10 cellular contexts compared by ENCODE assay signal in genomic region chr14:76772300-76773187, GRCh38. TPM values are rescaled to one million over a fixed set of nuclear protein-coding genes. Genes with fewer than 3 reads are reported as not detected.
DNase-seq lines count a peak whose midpoint lies in the region; ATAC-seq and TF ChIP-seq lines count a peak whose summit lies in the region.
"Had no signal": no experiment of that assay in that cellular context is flagged by ENCODE, and none has a peak within 500 bp of the region (broad histone marks: within the 10 kb centered on the region; RNA-seq: fewer than 3 reads in every experiment).

No MANE protein-coding gene starts in this region.

- intact Hi-C loops in lower lobe of right lung (cut with DNase I) = no loop called here
- intact Hi-C loops in MCF 10A (cut with micrococcal nuclease) = no loop called here

- no peak overlapping the region for H3K27ac Mint-ChIP-seq in MCF 10A (ENCODE audit: low read depth, unreplicated experiment)

- no peak overlapping the region for H3K4me3 Mint-ChIP-seq in MCF 10A (ENCODE audit: unreplicated experiment)

- no peaks in the 10 kb centered on the region for H3K4me1 Mint-ChIP-seq in MCF 10A (ENCODE audit: insufficient read depth, unreplicated experiment)

- POLR2A ChIA-PET in MCF 10A (lab: Yijun Ruan, JAX) (interaction anchor here (0.5 to 1.0 kb wide), 3 partner anchors 40 to 62 kb away, joined by 3 read pairs; partner anchors contain the start of gene ANGEL1), GM10248 (lab: Yijun Ruan, JAX) (no interaction called here)

- H3K4me1 ChIP-seq in lower lobe of right lung = peaks cover 64% of the 10 kb centered on the region
- H3K4me1 ChIP-seq in thoracic aorta (ENCODE audit: control insufficient read depth in 1 of 2, low read depth in 2 of 2) = peaks cover 30 to 71% of the 10 kb centered on the region in 2 donors

- no peak for TF ChIP-seq CTCF in lower lobe of right lung (IDR thresholded peaks at IDR 0.05)
- no peak for TF ChIP-seq CTCF in thoracic aorta (IDR thresholded peaks at IDR 0.05)
- TF ChIP-seq CTCF in MCF 10A (IDR thresholded peaks at IDR 0.05; ENCODE audit: unreplicated experiment) = no peak
- TF ChIP-seq CTCF in GM10248 (IDR thresholded peaks at IDR 0.05; ENCODE audit: control extremely low read depth, extremely low read depth, low read depth, missing control alignments) = no peak

- H3K27me3 ChIP-seq in lower lobe of right lung (ENCODE audit: low read depth) = no peaks in the 10 kb centered on the region
- no peaks in the 10 kb centered on the region for H3K27me3 ChIP-seq in thoracic aorta (replicated peaks; ENCODE audit: insufficient read depth)

- peak; percentile 65 to 72 for ATAC-seq in lower lobe of right lung
- no peak for ATAC-seq in thoracic aorta (ENCODE audit: insufficient number of reproducible peaks, low FRiP score, low read depth)
- ATAC-seq in HG02588 (IDR thresholded peaks at IDR 0.05; ENCODE audit: unreplicated experiment) = no peak
- ATAC-seq in HG03159 (IDR thresholded peaks at IDR 0.05; ENCODE audit: unreplicated experiment) = no peak

- H3K9me3 Mint-ChIP-seq in MCF 10A (ENCODE audit: unreplicated experiment) = no peaks in the 10 kb centered on the region

- H3K36me3 ChIP-seq in lower lobe of right lung = no peaks in the 10 kb centered on the region
- H3K36me3 ChIP-seq in thoracic aorta = peaks cover under 1% of the 10 kb centered on the region

- no peaks in the 10 kb centered on the region for H3K27me3 Mint-ChIP-seq in MCF 10A (ENCODE audit: insufficient read depth, unreplicated experiment)

- peak overlapping the region; percentile 80 for H3K27ac ChIP-seq in lower lobe of right lung
- peak overlapping the region; percentile 89 to 94 for H3K27ac ChIP-seq in thoracic aorta

- no peaks in the 10 kb centered on the region for H3K9me3 ChIP-seq in lower lobe of right lung
- no peaks in the 10 kb centered on the region for H3K9me3 ChIP-seq in thoracic aorta

- H3K4me3 ChIP-seq in lower lobe of right lung (no peak overlapping the region), thoracic aorta (peak overlapping the region; percentile 29)

- CTCF ChIA-PET in MCF 10A (lab: Yijun Ruan, JAX) (interaction anchor here (0.7 to 1.4 kb wide), 2 partner anchors 9 to 13 kb away, joined by 3 read pairs; no protein-coding TSS in a partner anchor), GM10248 (lab: Yijun Ruan, JAX) (interaction anchor here (1.8 to 11.3 kb wide), 3 partner anchors 11 to 62 kb away, joined by 6 to 106 read pairs (median 18); no protein-coding TSS in a partner anchor)

- no TSS peak for BruUV-seq in MCF 10A (replicated peaks; lab: Mats Ljungman, UMichigan)

- DNase-seq in OCI-M1 (lab: John Stamatoyannopoulos, UW) (peak; percentile 72), ecto neural progenitor cell (ENCODE audit: low spot score) (peak; percentile 69), lower lobe of right lung (peak; percentile 83), thoracic aorta (ENCODE audit: low spot score) (peak; percentile 60), MCF 10A (ENCODE audit: unreplicated experiment) (no peak), GM10248 (ENCODE audit: extremely low spot score) (no peak)
- DNase-seq: activated CD4-positive, alpha-beta T cell treated with anti-CD3 and anti-CD28 coated beads, Interleukin-2, amount 50 U/mL, for 1 hour; Karpas-422 had no signal

- H3K36me3 Mint-ChIP-seq in MCF 10A (ENCODE audit: insufficient read depth, unreplicated experiment) = peaks cover 5% of the 10 kb centered on the region

RNA-seq across cellular contexts. Expression of gene VASH1, which starts 11.3 kb away (rescaled TPM):
- total RNA-seq in lower lobe of right lung (51.7 TPM), thoracic aorta (10 to 100 TPM; 21.5 to 27.7 TPM), MCF 10A (2022) (0.35 and 0.54 TPM in 2 replicates)

RNA-seq across cellular contexts. Expression of gene ANGEL1, which starts 40.1 kb away (rescaled TPM):
- total RNA-seq in lower lobe of right lung (28.9 TPM), thoracic aorta (10 to 100 TPM; 19.5 to 24.5 TPM), MCF 10A (2022) (14.5 and 21.3 TPM in 2 replicates)

RNA-seq across cellular contexts. Expression of gene LRRC74A, which starts 53.7 kb away (rescaled TPM):
- not detected for total RNA-seq in lower lobe of right lung
- not detected for total RNA-seq in thoracic aorta
- not detected in 2 replicates for total RNA-seq in MCF 10A (2022)

Comparison
In these comparisons a context has a peak if more than half of its experiments do, and no peak if none do; other contexts are left out.
1. DNase-seq: peak in OCI-M1 (single experiment), ecto neural progenitor cell (single experiment), lower lobe of right lung (single experiment) and thoracic aorta (single experiment); none in MCF 10A (single experiment) and GM10248 (single experiment).
2. ATAC-seq: peak in lower lobe of right lung (2 of 2); none in thoracic aorta (single experiment), HG02588 (single experiment) and HG03159 (single experiment).
3. RNA of gene VASH1, which starts 11.3 kb away (total RNA-seq): 51.7 TPM in lower lobe of right lung (single experiment) and 21.5 to 27.7 TPM in thoracic aorta; 0.35 to 0.54 TPM in MCF 10A; every median in the first group is over 10 times any median in the second.